ENCODE assay signal across 9 cellular contexts in the genomic region with DNA sequence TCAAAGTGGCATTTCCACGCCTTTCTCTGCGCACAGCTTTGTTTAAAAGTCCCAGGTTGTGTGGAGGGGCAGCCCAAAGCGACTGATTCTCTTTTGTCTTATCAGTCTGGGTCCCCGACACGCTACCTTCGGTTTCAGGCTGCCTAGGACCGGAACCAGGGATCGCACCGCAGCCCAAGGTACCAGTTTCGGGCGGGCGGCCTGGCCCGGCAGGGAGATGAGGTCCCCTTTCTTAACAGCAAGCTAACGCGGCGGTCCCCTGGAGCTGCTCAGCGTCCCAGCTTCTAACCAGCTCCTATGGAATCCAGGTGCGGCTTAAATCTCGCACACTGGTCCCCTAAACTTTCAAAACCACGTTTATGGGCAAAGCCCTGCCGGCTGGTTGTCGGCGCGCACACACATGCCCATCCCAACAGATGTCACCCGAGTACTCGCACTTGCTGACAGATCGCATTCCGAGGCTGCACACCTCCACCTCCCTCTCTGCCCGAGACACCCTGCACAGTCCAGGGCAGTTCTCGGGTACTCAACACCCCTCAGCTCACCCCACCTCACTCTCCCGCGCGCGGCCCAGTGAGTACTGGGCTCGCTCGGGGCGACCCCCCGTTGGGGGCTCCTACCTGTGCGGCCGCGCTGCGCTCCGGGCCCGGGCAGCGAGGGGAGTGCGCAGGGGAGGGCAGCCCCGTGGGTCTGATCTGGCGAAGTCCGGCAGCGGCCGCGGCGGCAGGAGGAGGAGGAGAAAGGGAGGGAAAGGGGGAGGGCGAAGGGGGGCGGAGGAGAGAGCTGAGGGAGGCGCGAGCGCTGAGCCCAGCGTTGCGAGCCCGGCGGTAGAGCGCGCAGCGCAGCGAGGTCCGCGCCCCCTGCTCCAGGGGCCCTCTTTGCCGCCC. TPM values are rescaled to one million over a fixed set of nuclear protein-coding genes. Genes with fewer than 3 reads are reported as not detected.
A peak's percentile ranks its signal among the peaks of the same experiment; 100 is the strongest.
DNase-seq lines count a peak whose midpoint lies in the region; ATAC-seq and TF ChIP-seq lines count a peak whose summit lies in the region.
"Had no signal": no experiment of that assay in that cellular context is flagged by ENCODE, and none has a peak within 500 bp of the region (broad histone marks: within the 10 kb centered on the region; RNA-seq: fewer than 3 reads in every experiment).

A gene with protein sequence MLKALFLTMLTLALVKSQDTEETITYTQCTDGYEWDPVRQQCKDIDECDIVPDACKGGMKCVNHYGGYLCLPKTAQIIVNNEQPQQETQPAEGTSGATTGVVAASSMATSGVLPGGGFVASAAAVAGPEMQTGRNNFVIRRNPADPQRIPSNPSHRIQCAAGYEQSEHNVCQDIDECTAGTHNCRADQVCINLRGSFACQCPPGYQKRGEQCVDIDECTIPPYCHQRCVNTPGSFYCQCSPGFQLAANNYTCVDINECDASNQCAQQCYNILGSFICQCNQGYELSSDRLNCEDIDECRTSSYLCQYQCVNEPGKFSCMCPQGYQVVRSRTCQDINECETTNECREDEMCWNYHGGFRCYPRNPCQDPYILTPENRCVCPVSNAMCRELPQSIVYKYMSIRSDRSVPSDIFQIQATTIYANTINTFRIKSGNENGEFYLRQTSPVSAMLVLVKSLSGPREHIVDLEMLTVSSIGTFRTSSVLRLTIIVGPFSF (minus strand): TSS at position 692 of the 887 bp plus-strand sequence. CDS start 1,342 bp downstream, outside the sequence.

- H3K4me1 ChIP-seq in left ventricle myocardium inferior (peaks cover 22% of the 10 kb centered on the region), psoas muscle (no peaks in the 10 kb centered on the region)

- peak; percentile 4 for DNase-seq in activated CD8-positive, alpha-beta T cell treated with anti-CD3 and anti-CD28 coated beads for 36 hours
- no peak for DNase-seq in activated CD8-positive, alpha-beta T cell treated with anti-CD3 and anti-CD28 coated beads, Interleukin-2, amount 10 ng/mL, durations not matched to agents 7 days and 5 days
- DNase-seq in left ventricle myocardium inferior (peak; percentile 66), psoas muscle (peak; percentile 71 to 72), GOT3 (lab: John Stamatoyannopoulos, UW) (no peak)
- no peak for DNase-seq in activated CD4-positive, alpha-beta memory T cell treated with anti-CD3 and anti-CD28 coated beads for 36 hours

- peaks cover 6% of the 10 kb centered on the region for H3K4me1 Mint-ChIP-seq in activated CD8-positive, alpha-beta T cell treated with anti-CD3 and anti-CD28 coated beads for 36 hours (ENCODE audit: low read depth)
- H3K4me1 Mint-ChIP-seq in activated CD8-positive, alpha-beta T cell treated with anti-CD3 and anti-CD28 coated beads, Interleukin-2, amount 10 ng/mL, durations not matched to agents 7 days and 5 days (ENCODE audit: low read depth), result peaks cover 6% of the 10 kb centered on the region
- peaks cover 0 to 9% (median 8%) of the 10 kb centered on the region in 3 donors for H3K4me1 Mint-ChIP-seq in IgD-negative memory B cell
- H3K4me1 Mint-ChIP-seq in activated CD4-positive, alpha-beta memory T cell treated with anti-CD3 and anti-CD28 coated beads for 36 hours (ENCODE audit: low read depth), result peaks cover 3% of the 10 kb centered on the region
- H3K4me1 Mint-ChIP-seq: activated naive CD4-positive, alpha-beta T cell treated with anti-CD3 and anti-CD28 coated beads, Interleukin-2, amount 50 U/mL, for 24 hours had no signal

- peaks cover 38% of the 10 kb centered on the region for H3K27me3 Mint-ChIP-seq in activated CD8-positive, alpha-beta T cell treated with anti-CD3 and anti-CD28 coated beads for 36 hours
- peaks cover 37% of the 10 kb centered on the region for H3K27me3 Mint-ChIP-seq in activated CD8-positive, alpha-beta T cell treated with anti-CD3 and anti-CD28 coated beads, Interleukin-2, amount 10 ng/mL, durations not matched to agents 7 days and 5 days (ENCODE audit: low read depth)
- H3K27me3 Mint-ChIP-seq in IgD-negative memory B cell, result peaks cover 30% of the 10 kb centered on the region
- peaks cover 36% of the 10 kb centered on the region for H3K27me3 Mint-ChIP-seq in activated CD4-positive, alpha-beta memory T cell treated with anti-CD3 and anti-CD28 coated beads for 36 hours

- H3K4me3 ChIP-seq in left ventricle myocardium inferior (peak within 1 kb of the TSS; percentile 76), psoas muscle (peak within 1 kb of the TSS; percentile 64)

- 1 to 2% (median 2%) methylated on average over 65 to 68 of the region's 69 CpGs for WGBS in adipose tissue, 3 donors
- WGBS in psoas muscle, 3 donors, result 1% methylated on average over 51 to 69 of the region's 69 CpGs

- intact Hi-C loops in activated CD8-positive, alpha-beta T cell treated with anti-CD3 and anti-CD28 coated beads for 36 hours (cut with micrococcal nuclease), result no loop called here
- intact Hi-C loops in left ventricle myocardium inferior (cut with micrococcal nuclease), result no loop called here
- intact Hi-C loops in psoas muscle (cut with DNase I), result no loop called here
- intact Hi-C loops in activated CD4-positive, alpha-beta memory T cell treated with anti-CD3 and anti-CD28 coated beads for 36 hours (cut with micrococcal nuclease), result no loop called here

- H3K36me3 ChIP-seq in left ventricle myocardium inferior (no peaks in the 10 kb centered on the region), psoas muscle (ENCODE audit: insufficient read depth in 1 of 2, low read depth in 1 of 2) (no peaks in the 10 kb centered on the region)

- POLR2A ChIA-PET in activated CD8-positive, alpha-beta T cell treated with anti-CD3 and anti-CD28 coated beads for 36 hours (lab: Charles Lee), result interaction anchor here (0.7 kb wide), 1 partner anchor 67 kb away, joined by 3 read pairs; no protein-coding TSS in a partner anchor
- POLR2A ChIA-PET in activated CD8-positive, alpha-beta T cell treated with anti-CD3 and anti-CD28 coated beads, Interleukin-2, amount 10 ng/mL, durations not matched to agents 7 days and 5 days (lab: Charles Lee), result no interaction called here
- POLR2A ChIA-PET in activated CD4-positive, alpha-beta memory T cell treated with anti-CD3 and anti-CD28 coated beads for 36 hours (lab: Charles Lee), result no interaction called here

- CTCF ChIA-PET in activated CD8-positive, alpha-beta T cell treated with anti-CD3 and anti-CD28 coated beads for 36 hours (lab: Charles Lee), result no interaction called here
- CTCF ChIA-PET in activated CD8-positive, alpha-beta T cell treated with anti-CD3 and anti-CD28 coated beads, Interleukin-2, amount 10 ng/mL, durations not matched to agents 7 days and 5 days (lab: Charles Lee), result no interaction called here
- CTCF ChIA-PET in activated CD4-positive, alpha-beta memory T cell treated with anti-CD3 and anti-CD28 coated beads for 36 hours (lab: Charles Lee), result no interaction called here

- no peaks in the 10 kb centered on the region for H3K9me3 Mint-ChIP-seq in activated CD8-positive, alpha-beta T cell treated with anti-CD3 and anti-CD28 coated beads for 36 hours
- no peaks in the 10 kb centered on the region for H3K9me3 Mint-ChIP-seq in activated CD8-positive, alpha-beta T cell treated with anti-CD3 and anti-CD28 coated beads, Interleukin-2, amount 10 ng/mL, durations not matched to agents 7 days and 5 days (ENCODE audit: insufficient read depth)
- H3K9me3 Mint-ChIP-seq in IgD-negative memory B cell, result peaks cover 0 to 4% (median 2%) of the 10 kb centered on the region in 3 donors
- no peaks in the 10 kb centered on the region for H3K9me3 Mint-ChIP-seq in activated CD4-positive, alpha-beta memory T cell treated with anti-CD3 and anti-CD28 coated beads for 36 hours
- H3K9me3 Mint-ChIP-seq: activated naive CD4-positive, alpha-beta T cell treated with anti-CD3 and anti-CD28 coated beads, Interleukin-2, amount 50 U/mL, for 24 hours had no signal

- no peak for TF ChIP-seq CTCF in activated CD8-positive, alpha-beta T cell treated with anti-CD3 and anti-CD28 coated beads for 36 hours (IDR thresholded peaks at IDR 0.05)
- TF ChIP-seq CTCF in left ventricle myocardium inferior (IDR thresholded peaks at IDR 0.05; ENCODE audit: borderline replicate concordance), result no peak
- no peak for TF ChIP-seq CTCF in psoas muscle (IDR thresholded peaks at IDR 0.05)

- H3K4me3 Mint-ChIP-seq in activated CD8-positive, alpha-beta T cell treated with anti-CD3 and anti-CD28 coated beads for 36 hours, result no peak within 1 kb of the TSS
- no peak within 1 kb of the TSS for H3K4me3 Mint-ChIP-seq in activated CD8-positive, alpha-beta T cell treated with anti-CD3 and anti-CD28 coated beads, Interleukin-2, amount 10 ng/mL, durations not matched to agents 7 days and 5 days
- H3K4me3 Mint-ChIP-seq in IgD-negative memory B cell, result peak within 1 kb of the TSS in 3 of 4 donors; percentile 30 to 61 (median 53)
- H3K4me3 Mint-ChIP-seq in activated CD4-positive, alpha-beta memory T cell treated with anti-CD3 and anti-CD28 coated beads for 36 hours, result no peak within 1 kb of the TSS
- H3K4me3 Mint-ChIP-seq: activated naive CD4-positive, alpha-beta T cell treated with anti-CD3 and anti-CD28 coated beads, Interleukin-2, amount 50 U/mL, for 24 hours had no signal

- H3K9me3 ChIP-seq in left ventricle myocardium inferior (replicated peaks) (no peaks in the 10 kb centered on the region), psoas muscle (no peaks in the 10 kb centered on the region)

- H3K36me3 Mint-ChIP-seq in activated CD8-positive, alpha-beta T cell treated with anti-CD3 and anti-CD28 coated beads for 36 hours (ENCODE audit: low read depth), result no peaks in the 10 kb centered on the region
- no peaks in the 10 kb centered on the region for H3K36me3 Mint-ChIP-seq in activated CD8-positive, alpha-beta T cell treated with anti-CD3 and anti-CD28 coated beads, Interleukin-2, amount 10 ng/mL, durations not matched to agents 7 days and 5 days (ENCODE audit: low read depth)
- H3K36me3 Mint-ChIP-seq in IgD-negative memory B cell, result no peaks in the 10 kb centered on the region
- no peaks in the 10 kb centered on the region for H3K36me3 Mint-ChIP-seq in activated CD4-positive, alpha-beta memory T cell treated with anti-CD3 and anti-CD28 coated beads for 36 hours
- H3K36me3 Mint-ChIP-seq: activated naive CD4-positive, alpha-beta T cell treated with anti-CD3 and anti-CD28 coated beads, Interleukin-2, amount 50 U/mL, for 24 hours had no signal

- peaks cover 59% of the 10 kb centered on the region for H3K27me3 ChIP-seq in left ventricle myocardium inferior (ENCODE audit: low read depth)
- H3K27me3 ChIP-seq in psoas muscle (ENCODE audit: insufficient read depth in 3 of 3, low read length in 2 of 3), result peaks cover 2 to 32% (median 5%) of the 10 kb centered on the region in 3 donors

- no peak within 1 kb of the TSS for H3K27ac Mint-ChIP-seq in activated CD8-positive, alpha-beta T cell treated with anti-CD3 and anti-CD28 coated beads for 36 hours
- H3K27ac Mint-ChIP-seq in activated CD8-positive, alpha-beta T cell treated with anti-CD3 and anti-CD28 coated beads, Interleukin-2, amount 10 ng/mL, durations not matched to agents 7 days and 5 days, result no peak within 1 kb of the TSS
- H3K27ac Mint-ChIP-seq in IgD-negative memory B cell, result no peak within 1 kb of the TSS
- H3K27ac Mint-ChIP-seq in activated CD4-positive, alpha-beta memory T cell treated with anti-CD3 and anti-CD28 coated beads for 36 hours, result no peak within 1 kb of the TSS
- H3K27ac Mint-ChIP-seq: activated naive CD4-positive, alpha-beta T cell treated with anti-CD3 and anti-CD28 coated beads, Interleukin-2, amount 50 U/mL, for 24 hours had no signal

- H3K27ac ChIP-seq in adipose tissue (ENCODE audit: low read depth, low read length) (no peak within 1 kb of the TSS), left ventricle myocardium inferior (replicated peaks) (peak within 1 kb of the TSS; percentile 50), psoas muscle (no peak within 1 kb of the TSS)

- ATAC-seq in activated CD8-positive, alpha-beta T cell treated with anti-CD3 and anti-CD28 coated beads for 36 hours, result no peak
- ATAC-seq in activated CD8-positive, alpha-beta T cell treated with anti-CD3 and anti-CD28 coated beads, Interleukin-2, amount 10 ng/mL, durations not matched to agents 7 days and 5 days, result no peak
- ATAC-seq in psoas muscle, result peak in 3 of 4 donors; percentile 42 to 64 (median 45)

RNA-seq across cellular contexts. Expression of the gene that starts here (rescaled TPM):
- not detected for total RNA-seq in activated CD8-positive, alpha-beta T cell treated with anti-CD3 and anti-CD28 coated beads for 36 hours
- not detected for total RNA-seq in activated CD8-positive, alpha-beta T cell treated with anti-CD3 and anti-CD28 coated beads, Interleukin-2, amount 10 ng/mL, durations not matched to agents 7 days and 5 days
- polyA plus RNA-seq in IgD-negative memory B cell (not detected), adipose tissue (100 to 1,000 TPM in 2 of 3 donors, 10 to 100 TPM in 1; 29.6 to 203 (median 145) TPM), psoas muscle (1 to 10 TPM; 6.3 to 9.1 (median 8.5) TPM)
- total RNA-seq in left ventricle myocardium inferior (72.3 TPM), psoas muscle (10 to 100 TPM; 11.2 to 20.6 (median 17.7) TPM)
- not detected for total RNA-seq in activated CD4-positive, alpha-beta memory T cell treated with anti-CD3 and anti-CD28 coated beads for 36 hours

Comparison
In these comparisons a context has a peak if more than half of its experiments do, and no peak if none do; other contexts are left out.
1. RNA of the gene that starts here (total RNA-seq): 72.3 TPM in left ventricle myocardium inferior (single experiment) and 11.2 to 20.6 TPM in psoas muscle; not detected in activated CD8-positive, alpha-beta T cell treated with anti-CD3 and anti-CD28 coated beads for 36 hours, not detected in activated CD8-positive, alpha-beta T cell treated with anti-CD3 and anti-CD28 coated beads, Interleukin-2, amount 10 ng/mL, durations not matched to agents 7 days and 5 days and not detected in activated CD4-positive, alpha-beta memory T cell treated with anti-CD3 and anti-CD28 coated beads for 36 hours; every median in the first group is over 10 times any median in the second.
2. Peak in DNase-seq in activated CD8-positive, alpha-beta T cell treated with anti-CD3 and anti-CD28 coated beads for 36 hours; RNA of the gene not detected or under 1 TPM.
3. ATAC-seq: peak in psoas muscle (3 of 4); none in activated CD8-positive, alpha-beta T cell treated with anti-CD3 and anti-CD28 coated beads for 36 hours (single experiment) and activated CD8-positive, alpha-beta T cell treated with anti-CD3 and anti-CD28 coated beads, Interleukin-2, amount 10 ng/mL, durations not matched to agents 7 days and 5 days (single experiment).
4. DNase-seq: peak in left ventricle myocardium inferior (single experiment) and psoas muscle (2 of 2); none in activated CD8-positive, alpha-beta T cell treated with anti-CD3 and anti-CD28 coated beads, Interleukin-2, amount 10 ng/mL, durations not matched to agents 7 days and 5 days (single experiment), activated CD4-positive, alpha-beta memory T cell treated with anti-CD3 and anti-CD28 coated beads for 36 hours (single experiment) and GOT3 (single experiment).
5. H3K4me3 Mint-ChIP-seq: peak in IgD-negative memory B cell (3 of 4); none in activated CD8-positive, alpha-beta T cell treated with anti-CD3 and anti-CD28 coated beads for 36 hours (single experiment), activated CD8-positive, alpha-beta T cell treated with anti-CD3 and anti-CD28 coated beads, Interleukin-2, amount 10 ng/mL, durations not matched to agents 7 days and 5 days (single experiment) and activated CD4-positive, alpha-beta memory T cell treated with anti-CD3 and anti-CD28 coated beads for 36 hours (single experiment).